20 cellular contexts compared by ENCODE assay signal in the genomic region with DNA sequence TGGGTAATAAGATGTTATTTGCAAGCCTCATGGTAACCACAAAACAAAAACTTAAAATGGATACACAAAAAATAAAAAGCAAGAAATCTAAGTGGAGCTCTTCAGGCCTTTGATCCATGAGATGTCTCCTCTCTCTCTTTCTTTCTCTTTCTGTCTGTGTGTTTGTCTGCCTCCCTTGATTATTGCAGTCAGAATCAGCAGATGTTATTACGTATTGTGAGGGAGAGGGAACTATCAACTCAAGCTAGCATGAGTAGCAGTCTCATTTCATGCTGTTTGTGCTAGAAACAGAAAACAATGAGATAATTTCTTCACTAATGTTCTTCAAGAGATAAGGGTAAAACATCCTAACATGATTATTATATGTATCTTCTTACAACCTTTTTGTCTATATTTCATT.
"Had no signal": no experiment of that assay in that cellular context is flagged by ENCODE, and none has a peak within 500 bp of the region (broad histone marks: within the 10 kb centered on the region; RNA-seq: fewer than 3 reads in every experiment).

No MANE protein-coding gene starts in this region.

- H3K27me3 Mint-ChIP-seq: activated CD8-positive, alpha-beta memory T cell treated with anti-CD3 and anti-CD28 coated beads, Interleukin-2, amount 10 ng/mL, durations not matched to agents 7 days and 5 days; type B pancreatic cell had no signal

- H3K27ac Mint-ChIP-seq: activated CD8-positive, alpha-beta memory T cell treated with anti-CD3 and anti-CD28 coated beads, Interleukin-2, amount 10 ng/mL, durations not matched to agents 7 days and 5 days; activated naive CD4-positive, alpha-beta T cell treated with anti-CD3 and anti-CD28 coated beads, Interleukin-2, amount 50 U/mL, for 72 hours; activated T-cell treated with anti-CD3 and anti-CD28 coated beads, Interleukin-2, amount 50 U/mL, for 24 hours; nephron progenitor cell; type B pancreatic cell had no signal

- H3K9me3 ChIP-seq: esophagus squamous epithelium, psoas muscle, right lobe of liver, suprapubic skin had no signal

- H3K27ac ChIP-seq: esophagus squamous epithelium, hepatocyte, psoas muscle, right lobe of liver, suprapubic skin had no signal

- H3K9me3 Mint-ChIP-seq: activated naive CD4-positive, alpha-beta T cell treated with anti-CD3 and anti-CD28 coated beads, Interleukin-2, amount 50 U/mL, for 72 hours; activated T-cell treated with anti-CD3 and anti-CD28 coated beads, Interleukin-2, amount 50 U/mL, for 24 hours; nephron progenitor cell; type B pancreatic cell had no signal

- H2AFZ ChIP-seq: hepatocyte had no signal

- H3K4me3 Mint-ChIP-seq: activated CD8-positive, alpha-beta memory T cell treated with anti-CD3 and anti-CD28 coated beads, Interleukin-2, amount 10 ng/mL, durations not matched to agents 7 days and 5 days; activated T-cell treated with anti-CD3 and anti-CD28 coated beads, Interleukin-2, amount 50 U/mL, for 24 hours; nephron progenitor cell; type B pancreatic cell had no signal

- DNase-seq: activated CD4-positive, alpha-beta T cell treated with anti-CD3 and anti-CD28 coated beads, Interleukin-2, amount 50 U/mL, for 4 hours; activated CD4-positive, CD25-positive, alpha-beta regulatory T cell treated with anti-CD3 and anti-CD28 coated beads, Interleukin-2, amount 50 U/mL, for 72 hours; activated CD8-positive, alpha-beta memory T cell treated with anti-CD3 and anti-CD28 coated beads, Interleukin-2, amount 10 ng/mL, durations not matched to agents 7 days and 5 days; activated effector memory CD4-positive, alpha-beta T cell treated with Interleukin-2 at 50 U/mL for 16 hours; activated T-cell treated with anti-CD3 and anti-CD28 coated beads, Interleukin-2, amount 50 U/mL, for 24 hours; amygdala; esophagus squamous epithelium; left cardiac atrium; nephron progenitor cell; psoas muscle; right lobe of liver; stimulated activated CD4-positive, alpha-beta T cell treated with anti-CD3 and anti-CD28 coated beads, Interleukin-12 subunit alpha, Interleukin-12 subunit beta, amount 100 ng/mL, for 4 hours; stimulated activated CD4-positive, alpha-beta T cell treated with anti-CD3 and anti-CD28 coated beads, Interleukin-2, amount 100 ng/mL, for 48 hours; stimulated activated CD8-positive, alpha-beta memory T cell treated with anti-CD3 and anti-CD28 coated beads, Interleukin-4, amount 100 ng/mL, for 48 hours; stimulated activated naive CD8-positive, alpha-beta T cell treated with anti-CD3 and anti-CD28 coated beads, Interleukin-15, Interleukin-2, amounts not matched to agents 100 U/mL and 50 U/mL, for 24 hours; SW 1271 had no signal

- H3K27me3 ChIP-seq: esophagus squamous epithelium, hepatocyte, right lobe of liver, suprapubic skin had no signal

- H3K36me3 Mint-ChIP-seq: activated CD8-positive, alpha-beta memory T cell treated with anti-CD3 and anti-CD28 coated beads, Interleukin-2, amount 10 ng/mL, durations not matched to agents 7 days and 5 days; activated naive CD4-positive, alpha-beta T cell treated with anti-CD3 and anti-CD28 coated beads, Interleukin-2, amount 50 U/mL, for 72 hours; type B pancreatic cell had no signal

- H3K4me2 ChIP-seq: hepatocyte had no signal

- ATAC-seq: activated CD8-positive, alpha-beta memory T cell treated with anti-CD3 and anti-CD28 coated beads, Interleukin-2, amount 10 ng/mL, durations not matched to agents 7 days and 5 days; activated naive CD4-positive, alpha-beta T cell treated with anti-CD3 and anti-CD28 coated beads, Interleukin-2, amount 50 U/mL, for 72 hours; left cardiac atrium; psoas muscle; right lobe of liver; stimulated activated naive CD8-positive, alpha-beta T cell treated with anti-CD3 and anti-CD28 coated beads, Interleukin-15, Interleukin-2, amounts not matched to agents 100 U/mL and 50 U/mL, for 24 hours had no signal

- H3K4me1 Mint-ChIP-seq: activated CD8-positive, alpha-beta memory T cell treated with anti-CD3 and anti-CD28 coated beads, Interleukin-2, amount 10 ng/mL, durations not matched to agents 7 days and 5 days; nephron progenitor cell had no signal

- H3K36me3 ChIP-seq: esophagus squamous epithelium, right lobe of liver, suprapubic skin had no signal

- H3K79me2 ChIP-seq: hepatocyte had no signal

- H3K4me1 ChIP-seq: psoas muscle, right lobe of liver, suprapubic skin had no signal

- H3K4me3 ChIP-seq: esophagus squamous epithelium, hepatocyte, psoas muscle, right lobe of liver, suprapubic skin had no signal
